ENCODE assay signal across 9 cellular contexts in the genomic region with DNA sequence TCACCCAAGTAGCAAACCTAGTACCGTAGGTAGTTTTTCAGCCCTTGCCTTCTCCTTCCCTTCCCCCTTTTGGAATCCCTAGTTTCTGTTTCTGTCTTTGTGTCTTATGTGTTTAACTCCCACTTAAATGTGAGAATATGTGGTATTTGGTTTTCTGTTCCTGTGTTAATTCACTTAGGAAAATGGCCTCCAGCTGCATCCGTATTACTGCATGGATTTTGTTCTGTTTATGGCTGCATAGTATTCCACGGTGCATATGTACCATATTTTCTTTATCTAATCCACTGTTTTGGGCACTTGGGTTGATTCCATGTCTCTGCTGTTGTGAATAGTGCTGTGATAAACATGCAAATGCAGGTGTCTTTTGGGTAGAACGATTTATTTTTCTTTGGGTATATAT.
"Had no signal": no experiment of that assay in that cellular context is flagged by ENCODE, and none has a peak within 500 bp of the region (broad histone marks: within the 10 kb centered on the region; RNA-seq: fewer than 3 reads in every experiment).

No MANE protein-coding gene starts in this region.

- H3K9me3 Mint-ChIP-seq: HFFc6 had no signal

- H3K4me3 ChIP-seq: GM23338 had no signal

- H2AFZ ChIP-seq: GM23338 had no signal

- H3K4me2 ChIP-seq: GM23338 had no signal

- FAIRE-seq: H54, HepG2 had no signal

- H3K27ac Mint-ChIP-seq: GM23338, IgD-negative memory B cell had no signal

- ATAC-seq: GM23338, HepG2 had no signal

- H3K27ac ChIP-seq: HL-60 had no signal

- DNase-seq: H9, HCEC 1CT, HFFc6, KG1 had no signal
